Comparison of ENCODE assay signal across 10 cellular contexts in the genomic region with DNA sequence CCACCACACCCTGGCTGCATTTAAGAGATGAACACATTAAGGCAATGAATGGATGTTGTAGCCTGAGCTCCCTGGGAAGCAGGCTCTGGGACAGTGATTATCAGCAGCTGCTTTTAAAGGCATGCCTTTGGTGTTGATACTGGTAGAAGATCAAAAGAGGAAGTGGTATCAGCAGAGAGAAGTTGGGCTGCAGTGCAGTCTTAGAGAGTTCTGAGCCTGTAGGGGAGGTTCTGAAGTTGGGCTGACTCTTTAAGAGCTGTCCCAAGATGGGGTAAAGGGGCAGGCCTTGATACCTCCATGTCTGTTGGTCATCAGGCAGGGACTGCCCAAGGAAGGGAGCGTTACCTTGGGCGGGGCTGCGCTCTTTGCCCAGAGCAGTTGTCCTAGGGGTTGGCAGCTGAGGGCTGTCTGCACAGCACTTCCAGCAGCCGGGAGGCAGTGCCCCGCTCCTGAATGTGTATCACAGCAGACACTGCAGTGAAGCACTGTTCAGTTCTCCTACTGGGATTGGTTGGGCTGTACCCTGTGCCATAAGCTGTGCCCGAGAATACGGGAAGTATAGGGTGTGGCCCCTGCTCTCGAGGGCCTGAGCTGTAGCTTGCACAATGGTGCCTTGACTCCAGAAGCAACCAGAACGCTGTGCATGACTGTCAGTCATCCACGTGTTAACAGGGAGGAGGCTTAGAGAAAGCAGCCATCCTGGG.
DNase-seq lines count a peak whose midpoint lies in the region; ATAC-seq and TF ChIP-seq lines count a peak whose summit lies in the region.
"Had no signal": no experiment of that assay in that cellular context is flagged by ENCODE, and none has a peak within 500 bp of the region (broad histone marks: within the 10 kb centered on the region; RNA-seq: fewer than 3 reads in every experiment).

No MANE protein-coding gene starts in this region.

- H3K9me3 ChIP-seq in OCI-LY7 (ENCODE audit: low read length), result no peaks in the 10 kb centered on the region

- H4K20me1 ChIP-seq in OCI-LY7 (ENCODE audit: insufficient read depth, low read length), result no peaks in the 10 kb centered on the region

- no peaks in the 10 kb centered on the region for H3K9me2 ChIP-seq in OCI-LY7 (ENCODE audit: insufficient read depth, low read length)

- peaks cover 6% of the 10 kb centered on the region for H3K4me1 ChIP-seq in OCI-LY7 (ENCODE audit: insufficient read depth, low read length, poor library complexity, severe bottlenecking)

- no TSS peak for BruUV-seq in OCI-LY7 (replicated peaks; lab: Mats Ljungman, UMichigan)

- no peaks in the 10 kb centered on the region for H3K36me3 ChIP-seq in OCI-LY7 (ENCODE audit: insufficient read depth, low read length)

- H3K27ac ChIP-seq in OCI-LY7 (ENCODE audit: low read depth, low read length, poor library complexity, severe bottlenecking), result no peak overlapping the region
- peak overlapping the region in 1 of 2 donors; percentile 74 for H3K27ac ChIP-seq in coronary artery

- H3K79me2 ChIP-seq in OCI-LY7 (ENCODE audit: insufficient read depth, low read depth, low read length), result no peaks in the 10 kb centered on the region

- H3K4me3 ChIP-seq in OCI-LY7 (ENCODE audit: low read depth, low read length, poor library complexity, severe bottlenecking) (no peak overlapping the region), coronary artery (no peak overlapping the region)

- DNase-seq in AG08395 (ENCODE audit: low spot score) (peak; percentile 62), OCI-LY7 (ENCODE audit: low spot score) (peak; percentile 31), left colon (peak; percentile 61 to 72), coronary artery (ENCODE audit: low spot score) (no peak), DMS153 treated with DMSO at 0.1 percent for 48 hours (lab: John Stamatoyannopoulos, UW; ENCODE audit: unreplicated experiment) (no peak), NCI-H1417 (lab: John Stamatoyannopoulos, UW) (no peak)
- no peak for DNase-seq in activated CD4-positive, alpha-beta T cell treated with anti-CD3 and anti-CD28 coated beads, Interleukin-2, amount 50 U/mL, for 4 hours
- DNase-seq: NCI-H446; stimulated activated CD4-positive, alpha-beta T cell treated with anti-CD3 and anti-CD28 coated beads, Interleukin-2, amount 100 ng/mL, for 48 hours had no signal

- no peak overlapping the region for H2AFZ ChIP-seq in OCI-LY7 (ENCODE audit: low read length)

- POLR2A ChIA-PET in OCI-LY7 (lab: Charles Lee), result interaction anchor here (0.7 kb wide), 1 partner anchor 12 kb away, joined by 3 read pairs; no protein-coding TSS in a partner anchor

- no peak overlapping the region for H3K4me2 ChIP-seq in OCI-LY7 (ENCODE audit: low read length)

- TF ChIP-seq CTCF in OCI-LY7 (conservative IDR thresholded peaks at IDR 0.05; ENCODE audit: low read length) (no peak), coronary artery (IDR thresholded peaks at IDR 0.05) (no peak)

- intact Hi-C loops in OCI-LY7 (cut with micrococcal nuclease; ENCODE audit: unreplicated experiment) (no loop called here), left colon (cut with DNase I, micrococcal nuclease) (no loop called here)

- CTCF ChIA-PET in OCI-LY7 (lab: Charles Lee; ENCODE audit: unreplicated experiment), result no interaction called here

- ATAC-seq in GM21529 (IDR thresholded peaks at IDR 0.05; ENCODE audit: unreplicated experiment) (peak; percentile 70), left colon (peak; percentile 85)

Comparison
In these comparisons a context has a peak if more than half of its experiments do, and no peak if none do; other contexts are left out.
1. DNase-seq: peak in AG08395 (single experiment), OCI-LY7 (single experiment) and left colon (2 of 2); none in activated CD4-positive, alpha-beta T cell treated with anti-CD3 and anti-CD28 coated beads, Interleukin-2, amount 50 U/mL, for 4 hours (0 of 2), coronary artery (single experiment), DMS153 treated with DMSO at 0.1 percent for 48 hours (single experiment) and NCI-H1417 (0 of 3).